In the genomic region with DNA sequence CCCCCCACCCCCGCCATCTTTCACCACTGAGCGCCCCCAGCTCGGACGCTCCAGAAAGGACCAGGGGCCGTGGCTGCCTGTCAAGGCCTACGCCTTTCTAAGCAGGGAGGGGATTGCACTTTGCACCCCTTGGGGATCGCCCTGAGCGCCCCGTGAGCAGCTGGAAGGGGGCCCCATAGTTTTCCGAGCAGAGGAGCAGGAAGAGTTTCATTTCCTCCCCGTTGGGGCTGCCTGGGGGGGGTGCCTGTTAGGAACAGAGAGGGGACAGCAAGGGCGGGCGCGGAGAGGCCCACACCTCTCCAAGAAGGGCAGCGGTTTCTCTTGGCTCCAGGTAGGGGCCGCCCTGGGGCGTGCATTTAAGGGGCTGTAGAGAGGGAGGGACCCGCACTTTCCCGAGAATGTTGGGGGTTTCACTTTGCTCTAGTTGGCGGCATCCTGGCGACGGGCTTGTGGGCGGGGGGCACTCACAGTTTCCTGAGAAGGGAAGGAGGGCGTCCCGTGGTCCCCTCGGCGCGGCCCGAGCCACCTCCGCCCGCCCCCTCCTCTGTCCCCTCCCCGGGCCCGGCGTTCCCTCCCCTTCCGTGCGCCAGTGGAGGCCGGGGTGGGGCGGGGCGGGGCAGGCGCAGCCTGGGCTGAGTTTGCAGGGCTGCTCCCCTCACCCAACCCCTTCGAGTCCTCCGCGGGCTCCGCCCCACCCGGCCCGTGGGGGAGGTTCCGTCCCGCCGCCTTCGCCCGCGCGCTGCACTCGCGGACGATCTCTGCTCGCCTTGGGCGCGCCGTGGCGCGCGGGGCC, we compare ENCODE assay signal across 8 cellular contexts.
DNase-seq lines count a peak whose midpoint lies in the region; ATAC-seq and TF ChIP-seq lines count a peak whose summit lies in the region.

No MANE protein-coding gene starts in this region.

- peak overlapping the region; percentile 77 to 81 (median 78) for H3K27ac Mint-ChIP-seq in CD4-positive, CD25-positive, alpha-beta regulatory T cell

- H2AFZ ChIP-seq in neural cell (ENCODE audit: low read depth, low read length), result peak overlapping the region; percentile 45

- H3K9me2 ChIP-seq in neural cell (ENCODE audit: insufficient read depth, low read length), result no peaks in the 10 kb centered on the region

- H3K27ac ChIP-seq in CD4-positive, CD25-positive, alpha-beta regulatory T cell (ENCODE audit: insufficient read depth, low read length, poor library complexity, severe bottlenecking), result peak overlapping the region; percentile 55
- H3K27ac ChIP-seq in HUES6 (ENCODE audit: low read depth, low read length) (peak overlapping the region; percentile 54; the same call in 1 of the 2 replicates), neural cell (ENCODE audit: low read length) (no peak overlapping the region), subcutaneous abdominal adipose tissue (ENCODE audit: low read depth, low read length) (peak overlapping the region; percentile 74)

- peak overlapping the region; percentile 92 to 96 (median 94) for H3K4me3 Mint-ChIP-seq in CD4-positive, CD25-positive, alpha-beta regulatory T cell

- H3K4me2 ChIP-seq in neural cell (ENCODE audit: low read length), result peak overlapping the region; percentile 69

- peak overlapping the region; percentile 74 for H3K9ac ChIP-seq in HUES6 (ENCODE audit: low read length)
- peak overlapping the region; percentile 56 for H3K9ac ChIP-seq in neural cell (ENCODE audit: low read length)
- H3K9ac ChIP-seq in subcutaneous abdominal adipose tissue (ENCODE audit: low read length in 5 of 5), result peak overlapping the region in 4 of 5 donors; percentile 73 to 85 (median 82)

- H4K20me1 ChIP-seq in neural cell (ENCODE audit: insufficient read depth), result no peaks in the 10 kb centered on the region

- H3K36me3 ChIP-seq in CD4-positive, CD25-positive, alpha-beta regulatory T cell (ENCODE audit: control insufficient read depth, insufficient read depth, low read length), result no peaks in the 10 kb centered on the region
- H3K36me3 ChIP-seq in HUES6 (ENCODE audit: control insufficient read depth, insufficient read depth, low read length) (no peaks in the 10 kb centered on the region), neural cell (ENCODE audit: insufficient read depth, low read length) (no peaks in the 10 kb centered on the region), subcutaneous abdominal adipose tissue (ENCODE audit: control insufficient read depth in 5 of 5, insufficient read depth in 5 of 5, low read length in 5 of 5) (no peaks in the 10 kb centered on the region)

- H3K9me3 Mint-ChIP-seq in CD4-positive, CD25-positive, alpha-beta regulatory T cell, result no peaks in the 10 kb centered on the region

- no peak for TF ChIP-seq EP300 in neural cell (conservative IDR thresholded peaks at IDR 0.05; ENCODE audit: poor library complexity, severe bottlenecking)

- no peaks in the 10 kb centered on the region for H3F3A ChIP-seq in neural cell (ENCODE audit: insufficient read depth, low read length, poor library complexity, severe bottlenecking)

- peaks cover 30% of the 10 kb centered on the region for H3K36me3 Mint-ChIP-seq in CD4-positive, CD25-positive, alpha-beta regulatory T cell

- H3K4me1 Mint-ChIP-seq in CD4-positive, CD25-positive, alpha-beta regulatory T cell, result peaks cover 10 to 70% (median 28%) of the 10 kb centered on the region in 4 donors

- H3K4me3 ChIP-seq in CD4-positive, CD25-positive, alpha-beta regulatory T cell (ENCODE audit: low read depth, low read length), result peak overlapping the region; percentile 55
- H3K4me3 ChIP-seq in HUES6 (ENCODE audit: low read depth, low read length), result peak overlapping the region; percentile 82
- peak overlapping the region; percentile 79 for H3K4me3 ChIP-seq in neural cell (ENCODE audit: low read length)
- H3K4me3 ChIP-seq in subcutaneous abdominal adipose tissue (ENCODE audit: low read depth in 1 of 5, low read length in 5 of 5), result peak overlapping the region; percentile 65 to 91 (median 78)

- H3K9me3 ChIP-seq in CD4-positive, CD25-positive, alpha-beta regulatory T cell (ENCODE audit: control insufficient read depth in 2 of 2, low read length in 2 of 2), result no peaks in the 10 kb centered on the region
- H3K9me3 ChIP-seq in HUES6 (ENCODE audit: control insufficient read depth, insufficient read depth, low read depth, low read length) (no peaks in the 10 kb centered on the region), neural cell (ENCODE audit: low read length) (no peaks in the 10 kb centered on the region), subcutaneous abdominal adipose tissue (ENCODE audit: control insufficient read depth in 5 of 5, low read length in 5 of 5) (no peaks in the 10 kb centered on the region)

- no peaks in the 10 kb centered on the region for H3K27me3 Mint-ChIP-seq in CD4-positive, CD25-positive, alpha-beta regulatory T cell

- peaks cover 29% of the 10 kb centered on the region for H3K4me1 ChIP-seq in CD4-positive, CD25-positive, alpha-beta regulatory T cell (ENCODE audit: control insufficient read depth, insufficient read depth, low read length, poor library complexity, severe bottlenecking)
- H3K4me1 ChIP-seq in HUES6 (ENCODE audit: control insufficient read depth, insufficient read depth, low read length) (no peaks in the 10 kb centered on the region), subcutaneous abdominal adipose tissue (ENCODE audit: control insufficient read depth in 5 of 5, insufficient read depth in 5 of 5, low read length in 5 of 5) (peaks cover 0 to 28% (median 24%) of the 10 kb centered on the region in 5 donors)

- no peaks in the 10 kb centered on the region for H3K79me2 ChIP-seq in neural cell (replicated peaks; ENCODE audit: insufficient read depth, low read length)

- DNase-seq in CD4-positive, CD25-positive, alpha-beta regulatory T cell, result peak; percentile 79 to 93 (median 81)
- DNase-seq in activated CD8-positive, alpha-beta memory T cell treated with anti-CD3 and anti-CD28 coated beads, Interleukin-2, amount 50 U/mL, for 24 hours (ENCODE audit: extremely low read depth), result peak; percentile 70
- DNase-seq in fibroblast of gingiva (ENCODE audit: low read depth) (peak; percentile 90), DMS53 (lab: John Stamatoyannopoulos, UW) (no peak)

- peak; percentile 97 for ATAC-seq in CD4-positive, CD25-positive, alpha-beta regulatory T cell (ENCODE audit: low read depth in 2 of 2)
- peak; percentile 92 for ATAC-seq in GM21381 (IDR thresholded peaks at IDR 0.05; ENCODE audit: unreplicated experiment)

- TF ChIP-seq RAD21 in neural cell (conservative IDR thresholded peaks at IDR 0.05), result no peak

- TF ChIP-seq CTCF in neural cell (IDR thresholded peaks at IDR 0.05; ENCODE audit: poor library complexity, severe bottlenecking), result no peak

- H3K27me3 ChIP-seq in CD4-positive, CD25-positive, alpha-beta regulatory T cell (ENCODE audit: control insufficient read depth, insufficient read depth, low read length), result no peaks in the 10 kb centered on the region
- peaks cover 4% of the 10 kb centered on the region; the same call in 1 of the 2 replicates for H3K27me3 ChIP-seq in HUES6 (ENCODE audit: control insufficient read depth, insufficient read depth, low read length)
- peaks cover 3% of the 10 kb centered on the region for H3K27me3 ChIP-seq in neural cell (ENCODE audit: insufficient read depth, low read depth, low read length)
- no peaks in the 10 kb centered on the region for H3K27me3 ChIP-seq in subcutaneous abdominal adipose tissue (ENCODE audit: control insufficient read depth in 5 of 5, insufficient read depth in 4 of 5, low read length in 5 of 5)

TF ChIP-seq in neural cell, 6 proteins besides CTCF, POLR2A, EP300 and RAD21:
- no peak for TF ChIP-seq POLR2AphosphoS5 (IDR thresholded peaks at IDR 0.05)
- TF ChIP-seq TAF1 (IDR thresholded peaks at IDR 0.05; ENCODE audit: low read depth), result no peak
- TF ChIP-seq SMC3 (conservative IDR thresholded peaks at IDR 0.05; ENCODE audit: poor library complexity), result no peak
- TF ChIP-seq, protein P1, sequence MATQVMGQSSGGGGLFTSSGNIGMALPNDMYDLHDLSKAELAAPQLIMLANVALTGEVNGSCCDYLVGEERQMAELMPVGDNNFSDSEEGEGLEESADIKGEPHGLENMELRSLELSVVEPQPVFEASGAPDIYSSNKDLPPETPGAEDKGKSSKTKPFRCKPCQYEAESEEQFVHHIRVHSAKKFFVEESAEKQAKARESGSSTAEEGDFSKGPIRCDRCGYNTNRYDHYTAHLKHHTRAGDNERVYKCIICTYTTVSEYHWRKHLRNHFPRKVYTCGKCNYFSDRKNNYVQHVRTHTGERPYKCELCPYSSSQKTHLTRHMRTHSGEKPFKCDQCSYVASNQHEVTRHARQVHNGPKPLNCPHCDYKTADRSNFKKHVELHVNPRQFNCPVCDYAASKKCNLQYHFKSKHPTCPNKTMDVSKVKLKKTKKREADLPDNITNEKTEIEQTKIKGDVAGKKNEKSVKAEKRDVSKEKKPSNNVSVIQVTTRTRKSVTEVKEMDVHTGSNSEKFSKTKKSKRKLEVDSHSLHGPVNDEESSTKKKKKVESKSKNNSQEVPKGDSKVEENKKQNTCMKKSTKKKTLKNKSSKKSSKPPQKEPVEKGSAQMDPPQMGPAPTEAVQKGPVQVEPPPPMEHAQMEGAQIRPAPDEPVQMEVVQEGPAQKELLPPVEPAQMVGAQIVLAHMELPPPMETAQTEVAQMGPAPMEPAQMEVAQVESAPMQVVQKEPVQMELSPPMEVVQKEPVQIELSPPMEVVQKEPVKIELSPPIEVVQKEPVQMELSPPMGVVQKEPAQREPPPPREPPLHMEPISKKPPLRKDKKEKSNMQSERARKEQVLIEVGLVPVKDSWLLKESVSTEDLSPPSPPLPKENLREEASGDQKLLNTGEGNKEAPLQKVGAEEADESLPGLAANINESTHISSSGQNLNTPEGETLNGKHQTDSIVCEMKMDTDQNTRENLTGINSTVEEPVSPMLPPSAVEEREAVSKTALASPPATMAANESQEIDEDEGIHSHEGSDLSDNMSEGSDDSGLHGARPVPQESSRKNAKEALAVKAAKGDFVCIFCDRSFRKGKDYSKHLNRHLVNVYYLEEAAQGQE (IDR thresholded peaks at IDR 0.05; ENCODE audit: borderline replicate concordance), result no peak
- no peak for TF ChIP-seq MXI1 (conservative IDR thresholded peaks at IDR 0.05; ENCODE audit: poor library complexity, severe bottlenecking)
- no peak for TF ChIP-seq EZH2 (IDR thresholded peaks at IDR 0.05; ENCODE audit: borderline replicate concordance, insufficient read depth, low read length, poor library complexity, severe bottlenecking)
